ENCODE assay signal across 1 cellular context in the genomic region with DNA sequence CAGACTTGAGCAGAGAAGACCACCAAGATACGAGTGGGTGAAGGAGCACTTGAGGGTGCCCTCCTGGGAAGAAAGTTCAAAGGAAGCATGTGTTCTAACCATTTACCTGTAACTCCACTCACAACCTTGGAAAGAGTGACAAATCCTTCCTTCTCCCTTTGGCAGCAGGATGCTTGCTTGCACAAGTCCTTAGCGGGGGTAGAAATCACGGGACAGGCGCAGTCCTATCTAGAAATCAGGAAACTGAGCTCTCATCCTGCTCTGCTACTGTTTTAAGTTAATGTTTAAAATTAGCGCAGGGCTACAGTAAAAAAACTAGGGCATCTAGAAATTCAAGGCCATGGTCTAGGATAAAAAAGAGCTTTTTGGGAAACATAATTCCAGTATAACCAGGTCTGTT.
TF ChIP-seq lines count a peak whose summit lies in the region.

No MANE protein-coding gene starts in this region.

TF ChIP-seq in GM23338, 12 proteins besides CTCF, POLR2A, EP300 and RAD21 (continued from another document):
- TF ChIP-seq, protein P1, sequence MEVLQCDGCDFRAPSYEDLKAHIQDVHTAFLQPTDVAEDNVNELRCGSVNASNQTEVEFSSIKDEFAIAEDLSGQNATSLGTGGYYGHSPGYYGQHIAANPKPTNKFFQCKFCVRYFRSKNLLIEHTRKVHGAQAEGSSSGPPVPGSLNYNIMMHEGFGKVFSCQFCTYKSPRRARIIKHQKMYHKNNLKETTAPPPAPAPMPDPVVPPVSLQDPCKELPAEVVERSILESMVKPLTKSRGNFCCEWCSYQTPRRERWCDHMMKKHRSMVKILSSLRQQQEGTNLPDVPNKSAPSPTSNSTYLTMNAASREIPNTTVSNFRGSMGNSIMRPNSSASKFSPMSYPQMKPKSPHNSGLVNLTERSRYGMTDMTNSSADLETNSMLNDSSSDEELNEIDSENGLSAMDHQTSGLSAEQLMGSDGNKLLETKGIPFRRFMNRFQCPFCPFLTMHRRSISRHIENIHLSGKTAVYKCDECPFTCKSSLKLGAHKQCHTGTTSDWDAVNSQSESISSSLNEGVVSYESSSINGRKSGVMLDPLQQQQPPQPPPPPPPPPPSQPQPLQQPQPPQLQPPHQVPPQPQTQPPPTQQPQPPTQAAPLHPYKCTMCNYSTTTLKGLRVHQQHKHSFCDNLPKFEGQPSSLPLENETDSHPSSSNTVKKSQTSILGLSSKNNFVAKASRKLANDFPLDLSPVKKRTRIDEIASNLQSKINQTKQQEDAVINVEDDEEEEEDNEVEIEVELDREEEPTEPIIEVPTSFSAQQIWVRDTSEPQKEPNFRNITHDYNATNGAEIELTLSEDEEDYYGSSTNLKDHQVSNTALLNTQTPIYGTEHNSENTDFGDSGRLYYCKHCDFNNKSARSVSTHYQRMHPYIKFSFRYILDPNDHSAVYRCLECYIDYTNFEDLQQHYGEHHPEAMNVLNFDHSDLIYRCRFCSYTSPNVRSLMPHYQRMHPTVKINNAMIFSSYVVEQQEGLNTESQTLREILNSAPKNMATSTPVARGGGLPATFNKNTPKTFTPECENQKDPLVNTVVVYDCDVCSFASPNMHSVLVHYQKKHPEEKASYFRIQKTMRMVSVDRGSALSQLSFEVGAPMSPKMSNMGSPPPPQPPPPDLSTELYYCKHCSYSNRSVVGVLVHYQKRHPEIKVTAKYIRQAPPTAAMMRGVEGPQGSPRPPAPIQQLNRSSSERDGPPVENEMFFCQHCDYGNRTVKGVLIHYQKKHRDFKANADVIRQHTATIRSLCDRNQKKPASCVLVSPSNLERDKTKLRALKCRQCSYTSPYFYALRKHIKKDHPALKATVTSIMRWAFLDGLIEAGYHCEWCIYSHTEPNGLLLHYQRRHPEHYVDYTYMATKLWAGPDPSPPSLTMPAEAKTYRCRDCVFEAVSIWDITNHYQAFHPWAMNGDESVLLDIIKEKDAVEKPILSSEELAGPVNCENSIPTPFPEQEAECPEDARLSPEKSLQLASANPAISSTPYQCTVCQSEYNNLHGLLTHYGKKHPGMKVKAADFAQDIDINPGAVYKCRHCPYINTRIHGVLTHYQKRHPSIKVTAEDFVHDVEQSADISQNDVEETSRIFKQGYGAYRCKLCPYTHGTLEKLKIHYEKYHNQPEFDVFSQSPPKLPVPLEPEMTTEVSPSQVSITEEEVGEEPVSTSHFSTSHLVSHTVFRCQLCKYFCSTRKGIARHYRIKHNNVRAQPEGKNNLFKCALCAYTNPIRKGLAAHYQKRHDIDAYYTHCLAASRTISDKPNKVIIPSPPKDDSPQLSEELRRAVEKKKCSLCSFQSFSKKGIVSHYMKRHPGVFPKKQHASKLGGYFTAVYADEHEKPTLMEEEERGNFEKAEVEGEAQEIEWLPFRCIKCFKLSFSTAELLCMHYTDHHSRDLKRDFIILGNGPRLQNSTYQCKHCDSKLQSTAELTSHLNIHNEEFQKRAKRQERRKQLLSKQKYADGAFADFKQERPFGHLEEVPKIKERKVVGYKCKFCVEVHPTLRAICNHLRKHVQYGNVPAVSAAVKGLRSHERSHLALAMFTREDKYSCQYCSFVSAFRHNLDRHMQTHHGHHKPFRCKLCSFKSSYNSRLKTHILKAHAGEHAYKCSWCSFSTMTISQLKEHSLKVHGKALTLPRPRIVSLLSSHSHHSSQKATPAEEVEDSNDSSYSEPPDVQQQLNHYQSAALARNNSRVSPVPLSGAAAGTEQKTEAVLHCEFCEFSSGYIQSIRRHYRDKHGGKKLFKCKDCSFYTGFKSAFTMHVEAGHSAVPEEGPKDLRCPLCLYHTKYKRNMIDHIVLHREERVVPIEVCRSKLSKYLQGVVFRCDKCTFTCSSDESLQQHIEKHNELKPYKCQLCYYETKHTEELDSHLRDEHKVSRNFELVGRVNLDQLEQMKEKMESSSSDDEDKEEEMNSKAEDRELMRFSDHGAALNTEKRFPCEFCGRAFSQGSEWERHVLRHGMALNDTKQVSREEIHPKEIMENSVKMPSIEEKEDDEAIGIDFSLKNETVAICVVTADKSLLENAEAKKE (CRISPR knock-in tag; IDR thresholded peaks at IDR 0.05), result no peak
- no peak for TF ChIP-seq ZNF114 (CRISPR knock-in tag; IDR thresholded peaks at IDR 0.05)
- TF ChIP-seq STAT1 (IDR thresholded peaks at IDR 0.05; ENCODE audit: unreplicated experiment), result no peak
- TF ChIP-seq, protein P2, sequence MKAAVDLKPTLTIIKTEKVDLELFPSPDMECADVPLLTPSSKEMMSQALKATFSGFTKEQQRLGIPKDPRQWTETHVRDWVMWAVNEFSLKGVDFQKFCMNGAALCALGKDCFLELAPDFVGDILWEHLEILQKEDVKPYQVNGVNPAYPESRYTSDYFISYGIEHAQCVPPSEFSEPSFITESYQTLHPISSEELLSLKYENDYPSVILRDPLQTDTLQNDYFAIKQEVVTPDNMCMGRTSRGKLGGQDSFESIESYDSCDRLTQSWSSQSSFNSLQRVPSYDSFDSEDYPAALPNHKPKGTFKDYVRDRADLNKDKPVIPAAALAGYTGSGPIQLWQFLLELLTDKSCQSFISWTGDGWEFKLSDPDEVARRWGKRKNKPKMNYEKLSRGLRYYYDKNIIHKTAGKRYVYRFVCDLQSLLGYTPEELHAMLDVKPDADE (IDR thresholded peaks at IDR 0.05), result no peak
